Comparison of ENCODE assay signal across 1 cellular context in the genomic region with DNA sequence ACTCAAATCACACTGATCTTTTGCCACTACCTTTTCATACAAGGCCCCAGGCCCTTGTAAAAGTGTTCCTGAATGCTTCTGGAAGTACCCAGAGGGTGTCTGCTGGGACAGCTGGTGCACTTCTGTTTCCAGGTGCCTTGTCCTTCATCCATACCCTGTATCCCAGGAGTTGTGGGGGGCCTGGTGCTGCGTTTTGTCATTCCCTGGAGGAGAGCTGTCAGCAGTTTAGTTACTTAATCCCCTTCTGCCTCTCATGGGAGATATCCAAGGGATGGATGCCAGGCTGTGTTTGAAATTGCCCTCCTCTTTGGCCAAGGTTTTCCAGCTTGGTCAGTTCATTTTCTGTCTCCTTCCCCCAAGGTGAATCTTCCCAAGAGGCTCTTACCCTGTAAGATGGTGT.
TF ChIP-seq lines count a peak whose summit lies in the region.

No MANE protein-coding gene starts in this region.

TF ChIP-seq in GM23338, 12 proteins besides CTCF, POLR2A, EP300 and RAD21 (continued from another document):
- TF ChIP-seq, protein P1, sequence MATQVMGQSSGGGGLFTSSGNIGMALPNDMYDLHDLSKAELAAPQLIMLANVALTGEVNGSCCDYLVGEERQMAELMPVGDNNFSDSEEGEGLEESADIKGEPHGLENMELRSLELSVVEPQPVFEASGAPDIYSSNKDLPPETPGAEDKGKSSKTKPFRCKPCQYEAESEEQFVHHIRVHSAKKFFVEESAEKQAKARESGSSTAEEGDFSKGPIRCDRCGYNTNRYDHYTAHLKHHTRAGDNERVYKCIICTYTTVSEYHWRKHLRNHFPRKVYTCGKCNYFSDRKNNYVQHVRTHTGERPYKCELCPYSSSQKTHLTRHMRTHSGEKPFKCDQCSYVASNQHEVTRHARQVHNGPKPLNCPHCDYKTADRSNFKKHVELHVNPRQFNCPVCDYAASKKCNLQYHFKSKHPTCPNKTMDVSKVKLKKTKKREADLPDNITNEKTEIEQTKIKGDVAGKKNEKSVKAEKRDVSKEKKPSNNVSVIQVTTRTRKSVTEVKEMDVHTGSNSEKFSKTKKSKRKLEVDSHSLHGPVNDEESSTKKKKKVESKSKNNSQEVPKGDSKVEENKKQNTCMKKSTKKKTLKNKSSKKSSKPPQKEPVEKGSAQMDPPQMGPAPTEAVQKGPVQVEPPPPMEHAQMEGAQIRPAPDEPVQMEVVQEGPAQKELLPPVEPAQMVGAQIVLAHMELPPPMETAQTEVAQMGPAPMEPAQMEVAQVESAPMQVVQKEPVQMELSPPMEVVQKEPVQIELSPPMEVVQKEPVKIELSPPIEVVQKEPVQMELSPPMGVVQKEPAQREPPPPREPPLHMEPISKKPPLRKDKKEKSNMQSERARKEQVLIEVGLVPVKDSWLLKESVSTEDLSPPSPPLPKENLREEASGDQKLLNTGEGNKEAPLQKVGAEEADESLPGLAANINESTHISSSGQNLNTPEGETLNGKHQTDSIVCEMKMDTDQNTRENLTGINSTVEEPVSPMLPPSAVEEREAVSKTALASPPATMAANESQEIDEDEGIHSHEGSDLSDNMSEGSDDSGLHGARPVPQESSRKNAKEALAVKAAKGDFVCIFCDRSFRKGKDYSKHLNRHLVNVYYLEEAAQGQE (IDR thresholded peaks at IDR 0.05; ENCODE audit: unreplicated experiment), result no peak
- TF ChIP-seq EZH2 (IDR thresholded peaks at IDR 0.05; ENCODE audit: low read depth, unreplicated experiment) (no peak), CREB1 (CRISPR knock-in tag; IDR thresholded peaks at IDR 0.05; ENCODE audit: low read depth) (no peak), STAT1 (IDR thresholded peaks at IDR 0.05; ENCODE audit: unreplicated experiment) (no peak), JUNB (IDR thresholded peaks at IDR 0.05; ENCODE audit: unreplicated experiment) (no peak), ZNF114 (CRISPR knock-in tag; IDR thresholded peaks at IDR 0.05) (no peak), ZNF331 (CRISPR knock-in tag; IDR thresholded peaks at IDR 0.05; ENCODE audit: low read depth) (no peak), NANOG (IDR thresholded peaks at IDR 0.05; ENCODE audit: borderline replicate concordance) (no peak)
TF ChIP-seq in GM23338: peak in this region for 0.
